Comparison of ENCODE assay signal across 12 cellular contexts in genomic region chr13:110536006-110536693, GRCh38. TPM values are rescaled to one million over a fixed set of nuclear protein-coding genes. Genes with fewer than 3 reads are reported as not detected.
DNase-seq lines count a peak whose midpoint lies in the region; ATAC-seq, FAIRE-seq and TF ChIP-seq lines count a peak whose summit lies in the region.
"Had no signal": no experiment of that assay in that cellular context is flagged by ENCODE, and none has a peak within 500 bp of the region (broad histone marks: within the 10 kb centered on the region; RNA-seq: fewer than 3 reads in every experiment).

No MANE protein-coding gene starts in this region.

- H3K9ac ChIP-seq in liver (ENCODE audit: low read depth in 1 of 2, low read length in 2 of 2) (no peak overlapping the region), HepG2 (ENCODE audit: insufficient read depth, low read depth, low read length) (no peak overlapping the region)

- TF ChIP-seq POLR2A in HepG2 (IDR thresholded peaks at IDR 0.05; ENCODE audit: insufficient read depth in 1 of 2, low read depth in 2 of 2, low read length in 2 of 2) = no peak

- 0 out of 2 replicates have a peak overlapping the region, but pooled peaks have one; percentile 27 for H3K27ac Mint-ChIP-seq in WTC11

- TF ChIP-seq CTCF in liver (IDR thresholded peaks at IDR 0.05; ENCODE audit: low read depth, low read length, missing input control) (no peak), HepG2 (CRISPR knock-in tag; IDR thresholded peaks at IDR 0.05) (no peak), WTC11 (IDR thresholded peaks at IDR 0.05) (no peak), left lung (IDR thresholded peaks at IDR 0.05) (no peak)

- DNase-seq in HepG2 (ENCODE audit: low spot score) = no peak
- no peak for DNase-seq in WTC11 (ENCODE audit: low spot score)
- peak; percentile 85 for DNase-seq in left lung
- DNase-seq in aorta = peak in 1 of 2 donors; percentile 89
- DNase-seq in cerebellum (ENCODE audit: low spot score) = no peak
- no peak for DNase-seq in NCI-H2196 (lab: John Stamatoyannopoulos, UW; ENCODE audit: unreplicated experiment)
- DNase-seq: NCI-H345 had no signal

- H3K27ac ChIP-seq in liver (ENCODE audit: low read depth in 1 of 2, low read length in 2 of 2) = peak overlapping the region; percentile 28 to 70
- no peak overlapping the region for H3K27ac ChIP-seq in HepG2 (ENCODE audit: extremely low read length, insufficient read depth, low read length)
- peak overlapping the region; percentile 27 to 82 for H3K27ac ChIP-seq in left lung
- no peak overlapping the region for H3K27ac ChIP-seq in aorta (ENCODE audit: low read depth in 1 of 2, low read length in 2 of 2)

- FAIRE-seq in HepG2 (lab: Jason Lieb, UNC) = no peak
- FAIRE-seq: H54, HTR-8/SVneo, islet of Langerhans had no signal

- H4K20me1 ChIP-seq in HepG2 (ENCODE audit: insufficient read depth, low read length) = peaks cover 8% of the 10 kb centered on the region; the same call in 1 of the 2 replicates

- no peaks in the 10 kb centered on the region for H3K27me3 Mint-ChIP-seq in WTC11 (ENCODE audit: low read depth)

- H3K4me1 ChIP-seq in liver (ENCODE audit: control insufficient read depth in 4 of 4, insufficient read depth in 4 of 4, low read length in 3 of 4) (peaks cover 8 to 37% (median 22%) of the 10 kb centered on the region in 4 donors), HepG2 (ENCODE audit: insufficient read depth, low read length) (peaks cover 3% of the 10 kb centered on the region), left lung (peaks cover 10 to 97% of the 10 kb centered on the region in 2 donors), aorta (ENCODE audit: control insufficient read depth in 1 of 2, insufficient read depth in 2 of 2, low read length in 2 of 2) (no peaks in the 10 kb centered on the region)

- peaks cover 17% of the 10 kb centered on the region for H3K4me1 Mint-ChIP-seq in WTC11

- intact Hi-C loops in HepG2 (cut with micrococcal nuclease; ENCODE audit: unreplicated experiment) (no loop called here), left lung (cut with DNase I) (no loop called here), aorta (cut with DNase I) (no loop called here)

- BruUV-seq in HepG2 (replicated peaks; lab: Mats Ljungman, UMichigan) = no TSS peak

- H3K79me2 ChIP-seq in HepG2 (ENCODE audit: insufficient read depth, low read length) = peaks cover 33% of the 10 kb centered on the region

- H3K36me3 ChIP-seq in liver (ENCODE audit: control insufficient read depth in 4 of 4, insufficient read depth in 3 of 4, low read depth in 1 of 4, low read length in 3 of 4) = peaks cover 0 to 5% (median 0%) of the 10 kb centered on the region in 4 donors
- peaks cover 0 to 7% of the 10 kb centered on the region in 2 experiments; a peak in 3 of 5 replicates for H3K36me3 ChIP-seq in HepG2 (replicated peaks in 1 of 2; ENCODE audit: control insufficient read depth in 1 of 2, insufficient read depth in 2 of 2, low read length in 2 of 2)
- peaks cover 0 to 4% of the 10 kb centered on the region in 2 donors for H3K36me3 ChIP-seq in left lung
- H3K36me3 ChIP-seq in aorta (ENCODE audit: control insufficient read depth in 1 of 2, insufficient read depth in 2 of 2, low read length in 1 of 2) = no peaks in the 10 kb centered on the region

- POLR2A ChIA-PET in HepG2 (lab: Yijun Ruan, JAX) = no interaction called here
- POLR2A ChIA-PET in WTC11 (lab: Charles Lee) = interaction anchor here (1.7 kb wide), 1 partner anchor 25 kb away, joined by 4 read pairs; the partner anchor contains the start of gene RAB20

- H3K4me2 ChIP-seq in HepG2 (ENCODE audit: low read depth, low read length) = no peak overlapping the region

- H3K4me3 ChIP-seq in liver (ENCODE audit: low read depth in 1 of 3, low read length in 3 of 3) (no peak overlapping the region), HepG2 (replicated peaks in 1 of 3; ENCODE audit: insufficient read depth in 1 of 3, low read depth in 2 of 3, low read length in 3 of 3) (no peak overlapping the region), left lung (no peak overlapping the region), aorta (ENCODE audit: low read length in 2 of 2) (no peak overlapping the region)

- H3K36me3 Mint-ChIP-seq in WTC11 = no peaks in the 10 kb centered on the region

- CTCF ChIA-PET in HepG2 (lab: Yijun Ruan, JAX; ENCODE audit: low intra/inter-chr PET ratio, low total read pairs) (no interaction called here), WTC11 (lab: Charles Lee) (interaction anchor here (0.6 to 1.0 kb wide), 4 partner anchors 11 to 157 kb away, joined by 3 to 4 read pairs (median 4); no protein-coding TSS in a partner anchor)

- no peaks in the 10 kb centered on the region for H3K9me3 Mint-ChIP-seq in WTC11

- WGBS in liver = 78% methylated on average over 18 of the region's 18 CpGs
- 96% methylated on average over 13 of the region's 18 CpGs for WGBS in HepG2 (ENCODE audit: low lambda C conversion rate)
- WGBS in aorta, 2 donors = 88 to 91% methylated on average over 18 of the region's 18 CpGs

- TF ChIP-seq EP300 in HepG2 (IDR thresholded peaks at IDR 0.05; ENCODE audit: low read depth in 2 of 2, low read length in 2 of 2) = no peak
- TF ChIP-seq EP300 in HepG2 (CRISPR knock-in tag; IDR thresholded peaks at IDR 0.05; ENCODE audit: borderline replicate concordance) = no peak

- in situ Hi-C loops in HepG2 (cut with HindIII; ENCODE audit: extremely low pct_ligation_motif_present, low pct_unique_long_range_greater_than_20kb) = no loop called here

- ATAC-seq in HepG2 = no peak
- ATAC-seq in WTC11 = no peak
- peak; percentile 75 for ATAC-seq in left lung
- peak; percentile 53 for ATAC-seq in aorta (ENCODE audit: low FRiP score)
- no peak for ATAC-seq in HG03108 (IDR thresholded peaks at IDR 0.05; ENCODE audit: unreplicated experiment)

- TF ChIP-seq RAD21 in liver (IDR thresholded peaks at IDR 0.05) (no peak), HepG2 (CRISPR knock-in tag; IDR thresholded peaks at IDR 0.05) (no peak)

- H3K27me3 ChIP-seq in liver (ENCODE audit: control insufficient read depth in 4 of 4, insufficient read depth in 4 of 4, low read length in 3 of 4) = no peaks in the 10 kb centered on the region
- no peaks in the 10 kb centered on the region for H3K27me3 ChIP-seq in HepG2 (ENCODE audit: control insufficient read depth in 1 of 2, insufficient read depth in 2 of 2, low read length in 2 of 2)
- no peaks in the 10 kb centered on the region for H3K27me3 ChIP-seq in left lung
- H3K27me3 ChIP-seq in aorta (ENCODE audit: control insufficient read depth in 1 of 2, insufficient read depth in 2 of 2, low read length in 1 of 2) = no peaks in the 10 kb centered on the region

- H3K9me3 ChIP-seq in liver (ENCODE audit: control insufficient read depth in 4 of 4, low read length in 3 of 4) (no peaks in the 10 kb centered on the region), HepG2 (ENCODE audit: low read length) (no peaks in the 10 kb centered on the region), left lung (no peaks in the 10 kb centered on the region), aorta (ENCODE audit: control insufficient read depth, low read length) (no peaks in the 10 kb centered on the region)

- no peak overlapping the region for H3K4me3 Mint-ChIP-seq in WTC11

- H2AFZ ChIP-seq in HepG2 (ENCODE audit: low read length) = no peak overlapping the region

TF ChIP-seq in liver, 16 proteins besides CTCF, POLR2A, EP300 and RAD21 (continues in another document):
- TF ChIP-seq GABPA (IDR thresholded peaks at IDR 0.05 in 1 of 2, conservative IDR thresholded peaks at IDR 0.05 in 1 of 2) = peak; percentile 26 to 60
- TF ChIP-seq RXRA (IDR thresholded peaks at IDR 0.05) = peak; percentile 75 to 82
- no peak for TF ChIP-seq EGR1 (IDR thresholded peaks at IDR 0.05; ENCODE audit: low read depth in 2 of 2)

TF ChIP-seq in HepG2, 621 proteins besides CTCF, POLR2A, EP300 and RAD21 (continues in another document):
- TF ChIP-seq ZNF891 (CRISPR knock-in tag; IDR thresholded peaks at IDR 0.05) = no peak
- no peak for TF ChIP-seq ZNF251 (CRISPR knock-in tag; IDR thresholded peaks at IDR 0.05)
- no peak for TF ChIP-seq NCOA2 (CRISPR knock-in tag; IDR thresholded peaks at IDR 0.05)
- TF ChIP-seq ZNF335 (CRISPR knock-in tag; IDR thresholded peaks at IDR 0.05) = no peak
- TF ChIP-seq ZFP82 (CRISPR knock-in tag; IDR thresholded peaks at IDR 0.05; ENCODE audit: borderline replicate concordance) = no peak

TF ChIP-seq in WTC11, 78 proteins besides CTCF, POLR2A, EP300 and RAD21 (continues in another document):
- TF ChIP-seq MAX (CRISPR knock-in tag; IDR thresholded peaks at IDR 0.05) (no peak), ZNF396 (CRISPR knock-in tag; IDR thresholded peaks at IDR 0.05; ENCODE audit: borderline replicate concordance) (no peak), ELF4 (CRISPR knock-in tag; IDR thresholded peaks at IDR 0.05; ENCODE audit: low read depth) (no peak)

RNA-seq across cellular contexts. Expression of gene RAB20, which starts 25.4 kb away (rescaled TPM):
- total RNA-seq in liver = 10 to 100 TPM in 1 of 2 donors, 1 to 10 TPM in 1; 9.8 to 31.0 TPM
- polyA plus RNA-seq in liver = 10 to 100 TPM; 19.3 to 36.9 TPM
- total RNA-seq in HepG2 (2016; rRNA removed; fragmentation: Illumina TruSeq; extraction: Trizol) = 15.2 and 15.6 TPM in 2 replicates
- total RNA-seq in HepG2 (2016; cell fraction: cytosol; rRNA removed; fragmentation: Illumina TruSeq; extraction: Trizol; ENCODE audit: low read depth) = 5.8 and 6.2 TPM in 2 replicates
- total RNA-seq in HepG2 (2016; cell fraction: insoluble cytoplasmic fraction; rRNA removed; fragmentation: Illumina TruSeq; extraction: Trizol) = 13.5 and 15.3 TPM in 2 replicates
- 12.0 and 13.1 TPM in 2 replicates for total RNA-seq in HepG2 (2016; cell fraction: membrane; rRNA removed; fragmentation: Illumina TruSeq; extraction: Trizol)
- 6.5 and 7.9 TPM in 2 replicates for total RNA-seq in HepG2 (2016; cell fraction: nucleus; rRNA removed; fragmentation: Illumina TruSeq; extraction: Trizol)
- 27.3 and 30.5 TPM in 2 replicates for polyA plus RNA-seq in HepG2 (2011; rRNA removed)
- 28.4 and 39.0 TPM in 2 replicates for polyA plus RNA-seq in HepG2 (2011; cell fraction: cytosol; rRNA removed)
- 12.0 and 13.8 TPM in 2 replicates for polyA plus RNA-seq in HepG2 (2011; cell fraction: nucleus; rRNA removed)
- 14.6 and 20.9 TPM in 2 replicates for polyA plus RNA-seq in HepG2 (2012)
- polyA plus RNA-seq in HepG2 (2016; cell fraction: cytosol; fragmentation: Illumina TruSeq; extraction: Trizol; ENCODE audit: low read depth) = 4.5 and 5.9 TPM in 2 replicates
- polyA plus RNA-seq in HepG2 (2016; cell fraction: insoluble cytoplasmic fraction; fragmentation: Illumina TruSeq; extraction: Trizol; ENCODE audit: low read depth) = 13.3 and 15.2 TPM in 2 replicates
- 7.5 and 8.5 TPM in 2 replicates for polyA plus RNA-seq in HepG2 (2016; cell fraction: membrane; fragmentation: Illumina TruSeq; extraction: Trizol; ENCODE audit: low read depth)
- polyA plus RNA-seq in HepG2 (2016; cell fraction: nucleus; fragmentation: Illumina TruSeq; extraction: Trizol; ENCODE audit: insufficient read depth, low read depth) = 9.6 and 9.8 TPM in 2 replicates
- polyA minus RNA-seq in HepG2 (2011; rRNA and poly(A)+ RNA removed; ENCODE audit: low replicate concordance) = 7.5 and 23.0 TPM in 2 replicates
- 12.6 and 15.1 TPM in 2 replicates for polyA minus RNA-seq in HepG2 (2011; cell fraction: cytosol; rRNA and poly(A)+ RNA removed)
- 8.2 TPM in 2 replicates for polyA minus RNA-seq in HepG2 (2011; cell fraction: nucleus; rRNA and poly(A)+ RNA removed)
- total RNA-seq in WTC11 (2021) = 14.3 to 19.0 TPM (median 18.6 TPM) in 3 replicates
- total RNA-seq in left lung = 10 to 100 TPM; 36.2 to 42.4 TPM
- 10 to 100 TPM; 18.8 to 22.4 TPM for total RNA-seq in aorta
- polyA plus RNA-seq in aorta = 10 to 100 TPM; 12.9 to 16.2 TPM
- total RNA-seq in cerebellum = 1.9 TPM

Comparison
In these comparisons a context has a peak if more than half of its experiments do, and no peak if none do; other contexts are left out.
1. H3K27ac ChIP-seq: peak in liver (2 of 2) and left lung (2 of 2); none in HepG2 (single experiment) and aorta (0 of 2).
2. ATAC-seq: peak in left lung (single experiment) and aorta (single experiment); none in HepG2 (single experiment), WTC11 (single experiment) and HG03108 (single experiment).
3. DNase-seq: peak in left lung (2 of 2); none in HepG2 (single experiment), WTC11 (single experiment), cerebellum (single experiment) and NCI-H2196 (single experiment).